ENCODE assay signal across 10 cellular contexts in genomic region chr12:12779529-12779928, GRCh38. TPM values are rescaled to one million over a fixed set of nuclear protein-coding genes. Genes with fewer than 3 reads are reported as not detected.
A peak's percentile ranks its signal among the peaks of the same experiment; 100 is the strongest.
DNase-seq lines count a peak whose midpoint lies in the region; ATAC-seq and TF ChIP-seq lines count a peak whose summit lies in the region.
"Had no signal": no experiment of that assay in that cellular context is flagged by ENCODE, and none has a peak within 500 bp of the region (broad histone marks: within the 10 kb centered on the region; RNA-seq: fewer than 3 reads in every experiment).

No MANE protein-coding gene starts in this region.

- H3K27me3 ChIP-seq in brain microvascular endothelial cell (replicated peaks) (no peaks in the 10 kb centered on the region), mesenchymal stem cell (ENCODE audit: control insufficient read depth in 1 of 2, insufficient read depth in 1 of 2, low read length in 2 of 2) (no peaks in the 10 kb centered on the region)
- H3K27me3 ChIP-seq: SJCRH30 had no signal

- no peak for TF ChIP-seq CTCF in brain microvascular endothelial cell (IDR thresholded peaks at IDR 0.05; ENCODE audit: low read depth, low read length, missing control alignments)
- TF ChIP-seq CTCF in GM13976 (IDR thresholded peaks at IDR 0.05; ENCODE audit: borderline replicate concordance, control extremely low read depth, extremely low read depth, insufficient read depth, missing control alignments), result no peak

- H3K23ac ChIP-seq in mesenchymal stem cell (ENCODE audit: low read length in 2 of 2), result no peak overlapping the region

- H3K9me3 ChIP-seq in mesenchymal stem cell (ENCODE audit: control insufficient read depth, low read length), result no peaks in the 10 kb centered on the region
- H3K9me3 ChIP-seq: SJCRH30 had no signal

- no peak overlapping the region for H2AK5ac ChIP-seq in mesenchymal stem cell (ENCODE audit: low read length, severe bottlenecking)

- no peak overlapping the region for H2BK120ac ChIP-seq in mesenchymal stem cell (ENCODE audit: low read depth, low read length)

- in situ Hi-C loops in brain microvascular endothelial cell (cut with HindIII; ENCODE audit: low pct_ligation_motif_present, low sequenced_read_pairs) (no loop called here), GM13976 (cut with MboI; ENCODE audit: low sequenced_read_pairs, unreplicated experiment) (loop anchor here (25.0 kb wide), 1 partner anchor 433 kb away; no protein-coding TSS in a partner anchor)

- H3K27ac ChIP-seq in brain microvascular endothelial cell, result peak overlapping the region; percentile 26
- H3K27ac ChIP-seq in mesenchymal stem cell (ENCODE audit: low read length, poor library complexity, severe bottlenecking), result peak overlapping the region; percentile 66
- H3K27ac ChIP-seq: SJCRH30 had no signal

- no peak overlapping the region for H3K18ac ChIP-seq in mesenchymal stem cell (ENCODE audit: low read depth in 1 of 2, low read length in 2 of 2)

- H3K4me3 ChIP-seq in brain microvascular endothelial cell (ENCODE audit: low read depth, low read length), result no peak overlapping the region
- H3K4me3 ChIP-seq in mesenchymal stem cell (ENCODE audit: insufficient read depth in 1 of 2, low read depth in 1 of 2, low read length in 2 of 2), result no peak overlapping the region
- H3K4me3 ChIP-seq: SJCRH30 had no signal

- H3K14ac ChIP-seq in mesenchymal stem cell (ENCODE audit: low read length in 2 of 2), result no peak overlapping the region

- H3K4me1 ChIP-seq in mesenchymal stem cell (ENCODE audit: control insufficient read depth, insufficient read depth, low read depth, low read length), result peaks cover 4% of the 10 kb centered on the region

- no peak overlapping the region for H4K8ac ChIP-seq in mesenchymal stem cell (ENCODE audit: low read length)

- no peak overlapping the region for H2BK15ac ChIP-seq in mesenchymal stem cell (ENCODE audit: low read depth, poor library complexity, severe bottlenecking)

- DNase-seq in ELR (ENCODE audit: low read depth), result peak; percentile 95
- peak; percentile 81 for DNase-seq in NCI-H2081 treated with DMSO at 0.1 percent for 48 hours (lab: John Stamatoyannopoulos, UW)
- DNase-seq in brain microvascular endothelial cell, result peak; percentile 67
- DNase-seq in mesenchymal stem cell, result peak; percentile 81
- DNase-seq in GM13976 (ENCODE audit: low spot score), result no peak
- no peak for DNase-seq in KG1 (lab: John Stamatoyannopoulos, UW)
- DNase-seq: activated naive CD8-positive, alpha-beta T cell treated with anti-CD3 and anti-CD28 coated beads, Interleukin-2, amount 10 ng/mL, durations not matched to agents 7 days and 5 days had no signal

- H3K79me1 ChIP-seq in mesenchymal stem cell (replicated peaks; ENCODE audit: low read length, poor library complexity, severe bottlenecking), result no peaks in the 10 kb centered on the region

- no peak overlapping the region for H4K91ac ChIP-seq in mesenchymal stem cell (ENCODE audit: low read length)

- no peak overlapping the region for H2AFZ ChIP-seq in mesenchymal stem cell (ENCODE audit: low read depth, low read length)

- WGBS in mesenchymal stem cell, result 23% methylated on average over 3 of the region's 3 CpGs

- ATAC-seq in HG03469 (IDR thresholded peaks at IDR 0.05; ENCODE audit: unreplicated experiment) (no peak), HG02571 (IDR thresholded peaks at IDR 0.05; ENCODE audit: unreplicated experiment) (no peak)

- H3K36me3 ChIP-seq in brain microvascular endothelial cell (replicated peaks) (no peaks in the 10 kb centered on the region), mesenchymal stem cell (ENCODE audit: control insufficient read depth in 1 of 2, insufficient read depth in 2 of 2, low read depth in 1 of 2, low read length in 2 of 2) (no peaks in the 10 kb centered on the region)
- H3K36me3 ChIP-seq: SJCRH30 had no signal

- H3K4ac ChIP-seq in mesenchymal stem cell (ENCODE audit: low read depth in 1 of 2, low read length in 2 of 2), result no peak overlapping the region

- H3K9ac ChIP-seq in mesenchymal stem cell (ENCODE audit: low read length), result peak overlapping the region; percentile 53

- H2BK12ac ChIP-seq in mesenchymal stem cell (ENCODE audit: low read length in 2 of 2), result no peak overlapping the region

- no peak overlapping the region for H3K4me2 ChIP-seq in mesenchymal stem cell (ENCODE audit: low read length, poor library complexity, severe bottlenecking)

- H2BK5ac ChIP-seq in mesenchymal stem cell (ENCODE audit: low read depth, low read length, poor library complexity, severe bottlenecking), result no peak overlapping the region

RNA-seq across cellular contexts. Expression of gene APOLD1, which starts 5.9 kb away (rescaled TPM):
- polyA plus RNA-seq in mesenchymal stem cell (2013, experiment 1 of 2), result 0.43 TPM
- 0.40 TPM for polyA plus RNA-seq in mesenchymal stem cell (2013, experiment 2 of 2)

RNA-seq across cellular contexts. Expression of gene DDX47, which starts 33.6 kb away (rescaled TPM):
- polyA plus RNA-seq in mesenchymal stem cell (2013, experiment 1 of 2), result 36.6 TPM
- 38.5 TPM for polyA plus RNA-seq in mesenchymal stem cell (2013, experiment 2 of 2)

Comparison
In these comparisons a context has a peak if more than half of its experiments do, and no peak if none do; other contexts are left out.
1. DNase-seq: peak in ELR (single experiment), NCI-H2081 treated with DMSO at 0.1 percent for 48 hours (single experiment), brain microvascular endothelial cell (single experiment) and mesenchymal stem cell (single experiment); none in GM13976 (single experiment) and KG1 (single experiment).